In the genomic region with DNA sequence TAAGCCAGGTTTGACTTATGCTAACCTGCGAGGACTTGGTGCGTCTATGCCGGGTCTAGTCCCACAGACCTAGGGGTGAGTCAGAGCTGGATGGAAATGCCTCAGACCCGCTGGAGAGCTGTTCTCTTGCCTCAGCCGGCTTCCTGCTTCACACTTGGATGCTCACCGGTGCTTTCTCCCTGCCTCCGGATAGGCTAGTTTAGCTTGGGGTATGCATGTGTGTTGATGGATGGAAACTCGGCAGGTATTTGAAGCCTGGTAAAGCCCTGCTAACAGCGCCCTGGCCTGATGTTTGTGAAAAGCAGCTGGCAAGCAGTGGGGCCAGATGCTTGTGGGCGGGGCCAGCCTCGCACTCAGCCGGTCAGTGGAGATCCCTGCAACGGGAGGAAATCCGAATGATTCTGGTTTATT, we compare ENCODE assay signal across 8 cellular contexts. TPM values are rescaled to one million over a fixed set of nuclear protein-coding genes. Genes with fewer than 3 reads are reported as not detected.
DNase-seq lines count a peak whose midpoint lies in the region; ATAC-seq and FAIRE-seq lines count a peak whose summit lies in the region.

No MANE protein-coding gene starts in this region.

- no peaks in the 10 kb centered on the region for H3K9me3 Mint-ChIP-seq in activated T-helper 2 cell treated with anti-CD3 and anti-CD28 coated beads, Interferon-gamma antibody, Interleukin-2, Interleukin-4, amounts not matched to agents 10 μg/mL and 5 μg/mL and 100 μg/mL, durations not matched to agents 14 hours and 24 hours and 36 hours

- ATAC-seq in left cardiac atrium, result peak; percentile 76 to 89

- H3K27me3 Mint-ChIP-seq in activated T-helper 2 cell treated with anti-CD3 and anti-CD28 coated beads, Interferon-gamma antibody, Interleukin-2, Interleukin-4, amounts not matched to agents 10 μg/mL and 5 μg/mL and 100 μg/mL, durations not matched to agents 14 hours and 24 hours and 36 hours (ENCODE audit: low read depth), result no peaks in the 10 kb centered on the region

- peak overlapping the region; percentile 55 for H3K27ac Mint-ChIP-seq in activated T-helper 2 cell treated with anti-CD3 and anti-CD28 coated beads, Interferon-gamma antibody, Interleukin-2, Interleukin-4, amounts not matched to agents 10 μg/mL and 5 μg/mL and 100 μg/mL, durations not matched to agents 14 hours and 24 hours and 36 hours

- intact Hi-C loops in activated T-helper 2 cell treated with anti-CD3 and anti-CD28 coated beads, Interferon-gamma antibody, Interleukin-2, Interleukin-4, amounts not matched to agents 10 μg/mL and 5 μg/mL and 100 μg/mL, durations not matched to agents 14 hours and 24 hours and 36 hours (cut with micrococcal nuclease), result no loop called here
- intact Hi-C loops in left cardiac atrium (cut with DNase I), result loop anchor here in 1 of 2 donors (5.0 kb wide), 1 partner anchor 51 kb away; no protein-coding TSS in a partner anchor

- peaks cover 50% of the 10 kb centered on the region for H3K4me1 Mint-ChIP-seq in activated T-helper 2 cell treated with anti-CD3 and anti-CD28 coated beads, Interferon-gamma antibody, Interleukin-2, Interleukin-4, amounts not matched to agents 10 μg/mL and 5 μg/mL and 100 μg/mL, durations not matched to agents 14 hours and 24 hours and 36 hours (ENCODE audit: low read depth)

- DNase-seq in Caki2 (ENCODE audit: low read depth) (peak; percentile 91), HTR-8/SVneo (ENCODE audit: insufficient read length, low spot score) (peak; percentile 59), left cardiac atrium (peak; percentile 62), pons (ENCODE audit: low spot score) (peak; percentile 79), GDM1 (lab: John Stamatoyannopoulos, UW) (no peak), SKM-1 (lab: John Stamatoyannopoulos, UW; ENCODE audit: unreplicated experiment) (no peak)
- DNase-seq in activated T-helper 2 cell treated with anti-CD3 and anti-CD28 coated beads, Interferon-gamma antibody, Interleukin-2, Interleukin-4, amounts not matched to agents 10 μg/mL and 5 μg/mL and 100 μg/mL, durations not matched to agents 14 hours and 24 hours and 36 hours (ENCODE audit: low spot score), result no peak
- DNase-seq in activated effector memory CD4-positive, alpha-beta T cell treated with Interleukin-2 at 50 U/mL for 16 hours, result no peak

- peaks cover 47% of the 10 kb centered on the region for H3K36me3 Mint-ChIP-seq in activated T-helper 2 cell treated with anti-CD3 and anti-CD28 coated beads, Interferon-gamma antibody, Interleukin-2, Interleukin-4, amounts not matched to agents 10 μg/mL and 5 μg/mL and 100 μg/mL, durations not matched to agents 14 hours and 24 hours and 36 hours (ENCODE audit: low read depth)

- no peak overlapping the region for H3K4me3 Mint-ChIP-seq in activated T-helper 2 cell treated with anti-CD3 and anti-CD28 coated beads, Interferon-gamma antibody, Interleukin-2, Interleukin-4, amounts not matched to agents 10 μg/mL and 5 μg/mL and 100 μg/mL, durations not matched to agents 14 hours and 24 hours and 36 hours (ENCODE audit: low read depth)

- FAIRE-seq in HTR-8/SVneo (lab: Jason Lieb, UNC), result no peak

- in situ Hi-C loops in Caki2 (cut with HindIII; ENCODE audit: low pct_unique_long_range_greater_than_20kb, low sequenced_read_pairs), result no loop called here

RNA-seq across cellular contexts. Expression of gene PRRC2B, which starts 29.3 kb away (rescaled TPM):
- 35.4 and 36.8 TPM in 2 replicates for total RNA-seq in Caki2 (2014; rRNA removed; shearing (Covaris generic); ENCODE audit: low replicate concordance)
- total RNA-seq in activated T-helper 2 cell treated with anti-CD3 and anti-CD28 coated beads, Interferon-gamma antibody, Interleukin-2, Interleukin-4, amounts not matched to agents 10 μg/mL and 5 μg/mL and 100 μg/mL, durations not matched to agents 14 hours and 24 hours and 36 hours, result 150 and 174 TPM in 2 replicates
- 100 to 1,000 TPM; 136 to 155 TPM for total RNA-seq in left cardiac atrium

Comparison
In these comparisons a context has a peak if more than half of its experiments do, and no peak if none do; other contexts are left out.
1. DNase-seq: peak in Caki2 (single experiment), HTR-8/SVneo (single experiment), left cardiac atrium (single experiment) and pons (single experiment); none in activated T-helper 2 cell treated with anti-CD3 and anti-CD28 coated beads, Interferon-gamma antibody, Interleukin-2, Interleukin-4, amounts not matched to agents 10 μg/mL and 5 μg/mL and 100 μg/mL, durations not matched to agents 14 hours and 24 hours and 36 hours (single experiment), GDM1 (single experiment), activated effector memory CD4-positive, alpha-beta T cell treated with Interleukin-2 at 50 U/mL for 16 hours (single experiment) and SKM-1 (single experiment).